ENCODE assay signal across 13 cellular contexts in genomic region chr14:103330536-103330935, GRCh38. TPM values are rescaled to one million over a fixed set of nuclear protein-coding genes. Genes with fewer than 3 reads are reported as not detected.
DNase-seq lines count a peak whose midpoint lies in the region; ATAC-seq, FAIRE-seq and TF ChIP-seq lines count a peak whose summit lies in the region.
"Had no signal": no experiment of that assay in that cellular context is flagged by ENCODE, and none has a peak within 500 bp of the region (broad histone marks: within the 10 kb centered on the region; RNA-seq: fewer than 3 reads in every experiment).

No MANE protein-coding gene starts in this region.

- peaks cover 0 to 17% (median 2%) of the 10 kb centered on the region in 4 donors for H3K4me1 ChIP-seq in liver (ENCODE audit: control insufficient read depth in 4 of 4, insufficient read depth in 4 of 4, low read length in 3 of 4)
- peaks cover 37% of the 10 kb centered on the region for H3K4me1 ChIP-seq in HepG2 (ENCODE audit: insufficient read depth, low read length)

- peaks cover 19% of the 10 kb centered on the region for H3K36me3 Mint-ChIP-seq in dendritic cell treated with granulocyte-macrophage colony-stimulating factor and Interleukin-4, amounts not matched to agents 40 ng/mL and 50 ng/mL, for 4 days (ENCODE audit: low read depth)
- H3K36me3 Mint-ChIP-seq in activated CD8-positive, alpha-beta T cell treated with anti-CD3 and anti-CD28 coated beads, Interleukin-2, amount 10 ng/mL, durations not matched to agents 7 days and 5 days (ENCODE audit: low read depth) = peaks cover 9% of the 10 kb centered on the region

- intact Hi-C loops in HepG2 (cut with micrococcal nuclease; ENCODE audit: unreplicated experiment) = no loop called here
- intact Hi-C loops in dendritic cell treated with granulocyte-macrophage colony-stimulating factor and Interleukin-4, amounts not matched to agents 40 ng/mL and 50 ng/mL, for 4 days (cut with micrococcal nuclease) = no loop called here

- CTCF ChIA-PET in HepG2 (lab: Yijun Ruan, JAX; ENCODE audit: low intra/inter-chr PET ratio, low total read pairs) = no interaction called here
- CTCF ChIA-PET in activated CD8-positive, alpha-beta T cell treated with anti-CD3 and anti-CD28 coated beads, Interleukin-2, amount 10 ng/mL, durations not matched to agents 7 days and 5 days (lab: Charles Lee) = no interaction called here

- peaks cover 5% of the 10 kb centered on the region for H3K27me3 Mint-ChIP-seq in dendritic cell treated with granulocyte-macrophage colony-stimulating factor and Interleukin-4, amounts not matched to agents 40 ng/mL and 50 ng/mL, for 4 days
- peaks cover 4% of the 10 kb centered on the region for H3K27me3 Mint-ChIP-seq in activated CD8-positive, alpha-beta T cell treated with anti-CD3 and anti-CD28 coated beads, Interleukin-2, amount 10 ng/mL, durations not matched to agents 7 days and 5 days (ENCODE audit: low read depth)

- no peak for ATAC-seq in HepG2
- no peak for ATAC-seq in GM21786 (IDR thresholded peaks at IDR 0.05; ENCODE audit: unreplicated experiment)
- ATAC-seq in activated CD8-positive, alpha-beta T cell treated with anti-CD3 and anti-CD28 coated beads, Interleukin-2, amount 10 ng/mL, durations not matched to agents 7 days and 5 days = no peak
- no peak for ATAC-seq in HG03135 (IDR thresholded peaks at IDR 0.05; ENCODE audit: unreplicated experiment)

- peak overlapping the region; percentile 40 for H3K27ac Mint-ChIP-seq in dendritic cell treated with granulocyte-macrophage colony-stimulating factor and Interleukin-4, amounts not matched to agents 40 ng/mL and 50 ng/mL, for 4 days
- H3K27ac Mint-ChIP-seq in activated CD8-positive, alpha-beta T cell treated with anti-CD3 and anti-CD28 coated beads, Interleukin-2, amount 10 ng/mL, durations not matched to agents 7 days and 5 days = no peak overlapping the region
- H3K27ac Mint-ChIP-seq: HFFc6 had no signal

- no peak overlapping the region for H2AFZ ChIP-seq in HepG2 (ENCODE audit: low read length)

- H3K79me2 ChIP-seq in HepG2 (ENCODE audit: insufficient read depth, low read length) = peaks cover 9% of the 10 kb centered on the region

- FAIRE-seq in HepG2 (lab: Jason Lieb, UNC) = no peak
- FAIRE-seq: H1 had no signal

- TF ChIP-seq EP300 in HepG2 (IDR thresholded peaks at IDR 0.05; ENCODE audit: low read depth in 2 of 2, low read length in 2 of 2) (no peak), HepG2 (CRISPR knock-in tag; IDR thresholded peaks at IDR 0.05; ENCODE audit: borderline replicate concordance) (no peak)

- H3K9me3 ChIP-seq in liver (ENCODE audit: control insufficient read depth in 4 of 4, low read length in 3 of 4) (no peaks in the 10 kb centered on the region), HepG2 (ENCODE audit: low read length) (no peaks in the 10 kb centered on the region)

- in situ Hi-C loops in HepG2 (cut with HindIII; ENCODE audit: extremely low pct_ligation_motif_present, low pct_unique_long_range_greater_than_20kb) = no loop called here

- no peaks in the 10 kb centered on the region for H3K27me3 ChIP-seq in liver (ENCODE audit: control insufficient read depth in 4 of 4, insufficient read depth in 4 of 4, low read length in 3 of 4)
- H3K27me3 ChIP-seq in HepG2 (ENCODE audit: control insufficient read depth in 1 of 2, insufficient read depth in 2 of 2, low read length in 2 of 2) = peaks cover 2 to 11% of the 10 kb centered on the region in 2 experiments; a peak in 2 of 5 replicates

- H3K27ac ChIP-seq in liver (ENCODE audit: low read depth in 1 of 2, low read length in 2 of 2) = peak overlapping the region; percentile 6 to 75
- no peak overlapping the region for H3K27ac ChIP-seq in HepG2 (ENCODE audit: extremely low read length, insufficient read depth, low read length)
- H3K27ac ChIP-seq: RWPE1 had no signal

- H4K20me1 ChIP-seq in HepG2 (ENCODE audit: insufficient read depth, low read length) = peaks cover 7% of the 10 kb centered on the region

- 55% methylated on average over 2 of the region's 2 CpGs for WGBS in liver
- 41% methylated on average over 2 of the region's 2 CpGs for WGBS in HepG2 (ENCODE audit: low lambda C conversion rate)

- TF ChIP-seq CTCF in liver (IDR thresholded peaks at IDR 0.05; ENCODE audit: low read depth, low read length, missing input control) (no peak), HepG2 (CRISPR knock-in tag; IDR thresholded peaks at IDR 0.05) (no peak)

- H3K36me3 ChIP-seq in liver (ENCODE audit: control insufficient read depth in 4 of 4, insufficient read depth in 3 of 4, low read depth in 1 of 4, low read length in 3 of 4) (peaks cover 0 to 3% (median under 1%) of the 10 kb centered on the region in 4 donors), HepG2 (replicated peaks in 1 of 2; ENCODE audit: control insufficient read depth in 1 of 2, insufficient read depth in 2 of 2, low read length in 2 of 2) (peaks cover 0 to 5% of the 10 kb centered on the region in 2 experiments; a peak in 3 of 5 replicates)

- POLR2A ChIA-PET in HepG2 (lab: Yijun Ruan, JAX) = interaction anchor here (1.2 to 1.4 kb wide), 2 partner anchors 13 to 15 kb away, joined by 4 to 6 read pairs; no protein-coding TSS in a partner anchor
- POLR2A ChIA-PET in activated CD8-positive, alpha-beta T cell treated with anti-CD3 and anti-CD28 coated beads, Interleukin-2, amount 10 ng/mL, durations not matched to agents 7 days and 5 days (lab: Charles Lee) = no interaction called here

- no peak overlapping the region for H3K4me2 ChIP-seq in HepG2 (ENCODE audit: low read depth, low read length)

- no TSS peak for BruUV-seq in HepG2 (replicated peaks; lab: Mats Ljungman, UMichigan)

- peaks cover 36% of the 10 kb centered on the region for H3K4me1 Mint-ChIP-seq in dendritic cell treated with granulocyte-macrophage colony-stimulating factor and Interleukin-4, amounts not matched to agents 40 ng/mL and 50 ng/mL, for 4 days (ENCODE audit: low read depth)
- H3K4me1 Mint-ChIP-seq in activated CD8-positive, alpha-beta T cell treated with anti-CD3 and anti-CD28 coated beads, Interleukin-2, amount 10 ng/mL, durations not matched to agents 7 days and 5 days (ENCODE audit: low read depth) = peaks cover 6% of the 10 kb centered on the region

- H3K4me3 ChIP-seq in liver (ENCODE audit: low read depth in 1 of 3, low read length in 3 of 3) = no peak overlapping the region
- no peak overlapping the region for H3K4me3 ChIP-seq in HepG2 (replicated peaks in 1 of 3; ENCODE audit: insufficient read depth in 1 of 3, low read depth in 2 of 3, low read length in 3 of 3)

- TF ChIP-seq RAD21 in liver (IDR thresholded peaks at IDR 0.05) (no peak), HepG2 (CRISPR knock-in tag; IDR thresholded peaks at IDR 0.05) (no peak)

- DNase-seq in HepG2 (ENCODE audit: low spot score) (no peak), MV-4-11 (lab: John Stamatoyannopoulos, UW) (peak; percentile 25)
- DNase-seq in activated CD8-positive, alpha-beta T cell treated with anti-CD3 and anti-CD28 coated beads, Interleukin-2, amount 10 ng/mL, durations not matched to agents 7 days and 5 days = no peak
- DNase-seq: CD8-positive, alpha-beta memory T cell; DND-41; HFFc6; NCI-H1092 had no signal

- no peaks in the 10 kb centered on the region for H3K9me3 Mint-ChIP-seq in dendritic cell treated with granulocyte-macrophage colony-stimulating factor and Interleukin-4, amounts not matched to agents 40 ng/mL and 50 ng/mL, for 4 days
- no peaks in the 10 kb centered on the region for H3K9me3 Mint-ChIP-seq in activated CD8-positive, alpha-beta T cell treated with anti-CD3 and anti-CD28 coated beads, Interleukin-2, amount 10 ng/mL, durations not matched to agents 7 days and 5 days (ENCODE audit: insufficient read depth)
- H3K9me3 Mint-ChIP-seq: HFFc6 had no signal

- no peak overlapping the region for H3K4me3 Mint-ChIP-seq in dendritic cell treated with granulocyte-macrophage colony-stimulating factor and Interleukin-4, amounts not matched to agents 40 ng/mL and 50 ng/mL, for 4 days
- no peak overlapping the region for H3K4me3 Mint-ChIP-seq in activated CD8-positive, alpha-beta T cell treated with anti-CD3 and anti-CD28 coated beads, Interleukin-2, amount 10 ng/mL, durations not matched to agents 7 days and 5 days
- H3K4me3 Mint-ChIP-seq: HFFc6 had no signal

- H3K9ac ChIP-seq in liver (ENCODE audit: low read depth in 1 of 2, low read length in 2 of 2) (no peak overlapping the region), HepG2 (ENCODE audit: insufficient read depth, low read depth, low read length) (no peak overlapping the region)

- no peak for TF ChIP-seq POLR2A in HepG2 (IDR thresholded peaks at IDR 0.05; ENCODE audit: insufficient read depth in 1 of 2, low read depth in 2 of 2, low read length in 2 of 2)

RNA-seq across cellular contexts. Expression of gene EIF5, which starts 3.5 kb away (rescaled TPM):
- 100 to 1,000 TPM; 121 to 181 TPM for total RNA-seq in liver
- 100 to 1,000 TPM; 203 to 435 TPM for polyA plus RNA-seq in liver
- total RNA-seq in HepG2 (2016; rRNA removed; fragmentation: Illumina TruSeq; extraction: Trizol) = 281 and 333 TPM in 2 replicates
- 57.6 and 59.2 TPM in 2 replicates for total RNA-seq in HepG2 (2016; cell fraction: cytosol; rRNA removed; fragmentation: Illumina TruSeq; extraction: Trizol; ENCODE audit: low read depth)
- total RNA-seq in HepG2 (2016; cell fraction: insoluble cytoplasmic fraction; rRNA removed; fragmentation: Illumina TruSeq; extraction: Trizol) = 289 and 316 TPM in 2 replicates
- total RNA-seq in HepG2 (2016; cell fraction: membrane; rRNA removed; fragmentation: Illumina TruSeq; extraction: Trizol) = 131 and 147 TPM in 2 replicates
- 180 TPM in 2 replicates for total RNA-seq in HepG2 (2016; cell fraction: nucleus; rRNA removed; fragmentation: Illumina TruSeq; extraction: Trizol)
- polyA plus RNA-seq in HepG2 (2011; rRNA removed) = 147 and 189 TPM in 2 replicates
- 98.3 and 109 TPM in 2 replicates for polyA plus RNA-seq in HepG2 (2011; cell fraction: cytosol; rRNA removed)
- polyA plus RNA-seq in HepG2 (2011; cell fraction: nucleus; rRNA removed) = 192 and 267 TPM in 2 replicates
- polyA plus RNA-seq in HepG2 (2012) = 226 and 227 TPM in 2 replicates
- 34.1 and 47.0 TPM in 2 replicates for polyA plus RNA-seq in HepG2 (2016; cell fraction: cytosol; fragmentation: Illumina TruSeq; extraction: Trizol; ENCODE audit: low read depth)
- 286 and 291 TPM in 2 replicates for polyA plus RNA-seq in HepG2 (2016; cell fraction: insoluble cytoplasmic fraction; fragmentation: Illumina TruSeq; extraction: Trizol; ENCODE audit: low read depth)
- 74.1 and 96.9 TPM in 2 replicates for polyA plus RNA-seq in HepG2 (2016; cell fraction: membrane; fragmentation: Illumina TruSeq; extraction: Trizol; ENCODE audit: low read depth)
- polyA plus RNA-seq in HepG2 (2016; cell fraction: nucleus; fragmentation: Illumina TruSeq; extraction: Trizol; ENCODE audit: insufficient read depth, low read depth) = 188 and 207 TPM in 2 replicates
- 81.5 and 123 TPM in 2 replicates for polyA minus RNA-seq in HepG2 (2011; rRNA and poly(A)+ RNA removed; ENCODE audit: low replicate concordance)
- polyA minus RNA-seq in HepG2 (2011; cell fraction: cytosol; rRNA and poly(A)+ RNA removed) = 55.8 and 65.8 TPM in 2 replicates
- 331 and 439 TPM in 2 replicates for polyA minus RNA-seq in HepG2 (2011; cell fraction: nucleus; rRNA and poly(A)+ RNA removed)
- 100 to 1,000 TPM; 240 to 241 TPM for total RNA-seq in activated CD8-positive, alpha-beta T cell treated with anti-CD3 and anti-CD28 coated beads, Interleukin-2, amount 10 ng/mL, durations not matched to agents 7 days and 5 days

RNA-seq across cellular contexts. Expression of gene MARK3, which starts 54.7 kb away (rescaled TPM):
- total RNA-seq in liver (10 to 100 TPM; 48.0 to 86.0 TPM), HepG2 (2016; rRNA removed; fragmentation: Illumina TruSeq; extraction: Trizol) (41.4 and 56.6 TPM in 2 replicates)
- polyA plus RNA-seq in liver (10 to 100 TPM; 14.1 to 18.1 TPM), HepG2 (2011; rRNA removed) (45.0 and 47.7 TPM in 2 replicates)
- total RNA-seq in HepG2 (2016; cell fraction: cytosol; rRNA removed; fragmentation: Illumina TruSeq; extraction: Trizol; ENCODE audit: low read depth) = 25.7 and 31.4 TPM in 2 replicates
- 41.7 and 52.5 TPM in 2 replicates for total RNA-seq in HepG2 (2016; cell fraction: insoluble cytoplasmic fraction; rRNA removed; fragmentation: Illumina TruSeq; extraction: Trizol)
- 39.1 and 48.5 TPM in 2 replicates for total RNA-seq in HepG2 (2016; cell fraction: membrane; rRNA removed; fragmentation: Illumina TruSeq; extraction: Trizol)
- 69.9 and 73.0 TPM in 2 replicates for total RNA-seq in HepG2 (2016; cell fraction: nucleus; rRNA removed; fragmentation: Illumina TruSeq; extraction: Trizol)
- polyA plus RNA-seq in HepG2 (2011; cell fraction: cytosol; rRNA removed) = 20.4 and 22.0 TPM in 2 replicates
- 65.4 and 76.5 TPM in 2 replicates for polyA plus RNA-seq in HepG2 (2011; cell fraction: nucleus; rRNA removed)
- 28.5 and 28.9 TPM in 2 replicates for polyA plus RNA-seq in HepG2 (2012)
- 16.6 and 18.4 TPM in 2 replicates for polyA plus RNA-seq in HepG2 (2016; cell fraction: cytosol; fragmentation: Illumina TruSeq; extraction: Trizol; ENCODE audit: low read depth)
- 45.7 and 50.4 TPM in 2 replicates for polyA plus RNA-seq in HepG2 (2016; cell fraction: insoluble cytoplasmic fraction; fragmentation: Illumina TruSeq; extraction: Trizol; ENCODE audit: low read depth)
- 24.0 and 32.3 TPM in 2 replicates for polyA plus RNA-seq in HepG2 (2016; cell fraction: membrane; fragmentation: Illumina TruSeq; extraction: Trizol; ENCODE audit: low read depth)
- 133 and 146 TPM in 2 replicates for polyA plus RNA-seq in HepG2 (2016; cell fraction: nucleus; fragmentation: Illumina TruSeq; extraction: Trizol; ENCODE audit: insufficient read depth, low read depth)
- polyA minus RNA-seq in HepG2 (2011; rRNA and poly(A)+ RNA removed; ENCODE audit: low replicate concordance) = 31.1 and 72.6 TPM in 2 replicates
- polyA minus RNA-seq in HepG2 (2011; cell fraction: cytosol; rRNA and poly(A)+ RNA removed) = 21.5 and 30.2 TPM in 2 replicates
- polyA minus RNA-seq in HepG2 (2011; cell fraction: nucleus; rRNA and poly(A)+ RNA removed) = 80.9 and 98.8 TPM in 2 replicates
- total RNA-seq in activated CD8-positive, alpha-beta T cell treated with anti-CD3 and anti-CD28 coated beads, Interleukin-2, amount 10 ng/mL, durations not matched to agents 7 days and 5 days = 10 to 100 TPM; 76.8 to 86.7 TPM
